17 cellular contexts compared by ENCODE assay signal in genomic region chr7:102320181-102320580, GRCh38. TPM values are rescaled to one million over a fixed set of nuclear protein-coding genes. Genes with fewer than 3 reads are reported as not detected.
A peak's percentile ranks its signal among the peaks of the same experiment; 100 is the strongest.
DNase-seq lines count a peak whose midpoint lies in the region; ATAC-seq and TF ChIP-seq lines count a peak whose summit lies in the region.
"Had no signal": no experiment of that assay in that cellular context is flagged by ENCODE, and none has a peak within 500 bp of the region (broad histone marks: within the 10 kb centered on the region; RNA-seq: fewer than 3 reads in every experiment).

No MANE protein-coding gene starts in this region.

- H3K27me3 Mint-ChIP-seq in natural killer cell treated with Interleukin-12 subunit alpha and Interleukin-12 subunit beta and Interleukin-15 and Interleukin-18, amount 100 ng/mL, for 72 hours = peaks cover 0 to 8% of the 10 kb centered on the region in 2 donors
- H3K27me3 Mint-ChIP-seq in natural killer cell (ENCODE audit: low read depth in 2 of 2) (peaks cover 0 to 12% of the 10 kb centered on the region in 2 donors), IgD-negative memory B cell (no peaks in the 10 kb centered on the region)

- no peak overlapping the region for H3K27ac Mint-ChIP-seq in natural killer cell treated with Interleukin-12 subunit alpha and Interleukin-12 subunit beta and Interleukin-15 and Interleukin-18, amount 100 ng/mL, for 72 hours
- no peak overlapping the region for H3K27ac Mint-ChIP-seq in natural killer cell
- peak overlapping the region in 2 of 3 donors; percentile 40 to 67 for H3K27ac Mint-ChIP-seq in IgD-negative memory B cell

- DNase-seq in natural killer cell treated with Interleukin-12 subunit alpha and Interleukin-12 subunit beta and Interleukin-15 and Interleukin-18, amount 100 ng/mL, for 72 hours (ENCODE audit: low spot score) = peak; percentile 55
- DNase-seq in natural killer cell = no peak
- peak; percentile 86 for DNase-seq in mesenteric fat pad (ENCODE audit: low spot score)
- no peak for DNase-seq in activated CD4-positive, alpha-beta T cell treated with anti-CD3 and anti-CD28 coated beads, Interleukin-2, amount 50 U/mL, for 48 hours
- no peak for DNase-seq in NCI-H524 treated with DMSO at 0.1 percent for 48 hours (lab: John Stamatoyannopoulos, UW)
- DNase-seq: COR-L47, DMS53, GOT3, NCI-H1048, NCI-H1436 treated with DMSO at 0.1 percent for 48 hours, NCI-H2081, NCI-H510A treated with DMSO at 0.1 percent for 48 hours had no signal

- H3K9me3 Mint-ChIP-seq in natural killer cell treated with Interleukin-12 subunit alpha and Interleukin-12 subunit beta and Interleukin-15 and Interleukin-18, amount 100 ng/mL, for 72 hours = no peaks in the 10 kb centered on the region
- H3K9me3 Mint-ChIP-seq in natural killer cell = no peaks in the 10 kb centered on the region
- no peaks in the 10 kb centered on the region for H3K9me3 Mint-ChIP-seq in IgD-negative memory B cell

- intact Hi-C loops in natural killer cell (cut with micrococcal nuclease) = no loop called here

- no peaks in the 10 kb centered on the region for H3K36me3 Mint-ChIP-seq in natural killer cell treated with Interleukin-12 subunit alpha and Interleukin-12 subunit beta and Interleukin-15 and Interleukin-18, amount 100 ng/mL, for 72 hours
- H3K36me3 Mint-ChIP-seq in natural killer cell (no peaks in the 10 kb centered on the region), IgD-negative memory B cell (peaks cover 3% of the 10 kb centered on the region)

- no peak for TF ChIP-seq CTCF in natural killer cell (IDR thresholded peaks at IDR 0.05)

- H3K4me1 Mint-ChIP-seq in natural killer cell treated with Interleukin-12 subunit alpha and Interleukin-12 subunit beta and Interleukin-15 and Interleukin-18, amount 100 ng/mL, for 72 hours (ENCODE audit: low read depth in 2 of 2) = no peaks in the 10 kb centered on the region
- no peaks in the 10 kb centered on the region for H3K4me1 Mint-ChIP-seq in natural killer cell
- H3K4me1 Mint-ChIP-seq in IgD-negative memory B cell = peaks cover 4 to 17% (median 12%) of the 10 kb centered on the region in 3 donors

- no peak overlapping the region for H3K4me3 Mint-ChIP-seq in natural killer cell treated with Interleukin-12 subunit alpha and Interleukin-12 subunit beta and Interleukin-15 and Interleukin-18, amount 100 ng/mL, for 72 hours
- H3K4me3 Mint-ChIP-seq in natural killer cell (no peak overlapping the region), IgD-negative memory B cell (peak overlapping the region in 2 of 4 donors; percentile 41 to 57)

- ATAC-seq in natural killer cell treated with Interleukin-12 subunit alpha and Interleukin-12 subunit beta and Interleukin-15 and Interleukin-18, amount 100 ng/mL, for 72 hours = no peak
- ATAC-seq in natural killer cell (no peak), HG03039 (IDR thresholded peaks at IDR 0.05; ENCODE audit: unreplicated experiment) (no peak)
- no peak for ATAC-seq in activated CD4-positive, CD25-positive, alpha-beta regulatory T cell treated with anti-CD3 and anti-CD28 coated beads, Interleukin-2, amount 50 U/mL, for 24 hours

RNA-seq across cellular contexts. Expression of gene SH2B2, which starts 33.5 kb away (rescaled TPM):
- 1 to 10 TPM; 2.4 to 4.9 TPM for total RNA-seq in natural killer cell treated with Interleukin-12 subunit alpha and Interleukin-12 subunit beta and Interleukin-15 and Interleukin-18, amount 100 ng/mL, for 72 hours
- 1 to 10 TPM; 1.6 to 2.9 (median 2.0) TPM for total RNA-seq in natural killer cell
- polyA plus RNA-seq in IgD-negative memory B cell = 64.5 TPM
- total RNA-seq in mesenteric fat pad = 8.9 TPM

RNA-seq across cellular contexts. Expression of gene SPDYE6, which starts 36.1 kb away (rescaled TPM):
- not detected for total RNA-seq in natural killer cell treated with Interleukin-12 subunit alpha and Interleukin-12 subunit beta and Interleukin-15 and Interleukin-18, amount 100 ng/mL, for 72 hours
- not detected for total RNA-seq in natural killer cell
- polyA plus RNA-seq in IgD-negative memory B cell = 0.36 TPM
- not detected for total RNA-seq in mesenteric fat pad
- total RNA-seq: M059J, SJSA1 had no signal

Comparison
In these comparisons a context has a peak if more than half of its experiments do, and no peak if none do; other contexts are left out.
1. DNase-seq: peak in natural killer cell treated with Interleukin-12 subunit alpha and Interleukin-12 subunit beta and Interleukin-15 and Interleukin-18, amount 100 ng/mL, for 72 hours (single experiment) and mesenteric fat pad (single experiment); none in natural killer cell (single experiment), activated CD4-positive, alpha-beta T cell treated with anti-CD3 and anti-CD28 coated beads, Interleukin-2, amount 50 U/mL, for 48 hours (0 of 2) and NCI-H524 treated with DMSO at 0.1 percent for 48 hours (single experiment).
2. H3K27ac Mint-ChIP-seq: peak in IgD-negative memory B cell (2 of 3); none in natural killer cell treated with Interleukin-12 subunit alpha and Interleukin-12 subunit beta and Interleukin-15 and Interleukin-18, amount 100 ng/mL, for 72 hours (0 of 2) and natural killer cell (0 of 2).